1 cellular context compared by ENCODE assay signal in genomic region chr5:137819768-137820167, GRCh38.
TF ChIP-seq lines count a peak whose summit lies in the region.

No MANE protein-coding gene starts in this region.

TF ChIP-seq in A549, 52 proteins besides CTCF, POLR2A, EP300 and RAD21 (continued from another document):
- TF ChIP-seq MAZ (IDR thresholded peaks at IDR 0.05; ENCODE audit: borderline replicate concordance, low read depth, low read length) = no peak
- no peak for TF ChIP-seq BHLHE40 (IDR thresholded peaks at IDR 0.05; ENCODE audit: low read depth, low read length)
- no peak for TF ChIP-seq HES2 (IDR thresholded peaks at IDR 0.05)
- no peak for TF ChIP-seq KDM1A (IDR thresholded peaks at IDR 0.05; ENCODE audit: low read depth)
- TF ChIP-seq ZSCAN20 (CRISPR knock-in tag; IDR thresholded peaks at IDR 0.05) = no peak
- no peak for TF ChIP-seq PHF8 (IDR thresholded peaks at IDR 0.05; ENCODE audit: borderline replicate concordance, low read depth)
- no peak for TF ChIP-seq CBX2 (IDR thresholded peaks at IDR 0.05; ENCODE audit: borderline replicate concordance, low read depth)
- no peak for TF ChIP-seq RARB (CRISPR knock-in tag; IDR thresholded peaks at IDR 0.05)
- no peak for TF ChIP-seq JUN (IDR thresholded peaks at IDR 0.05)
- TF ChIP-seq E2F6 (IDR thresholded peaks at IDR 0.05; ENCODE audit: borderline replicate concordance, low read depth) = no peak
- no peak for TF ChIP-seq ZNF302 (CRISPR knock-in tag; IDR thresholded peaks at IDR 0.05)
- TF ChIP-seq ESRRA (IDR thresholded peaks at IDR 0.05; ENCODE audit: borderline replicate concordance, low read length) = no peak
- no peak for TF ChIP-seq REST (IDR thresholded peaks at IDR 0.05)
- no peak for TF ChIP-seq RFX5 (IDR thresholded peaks at IDR 0.05)
- TF ChIP-seq PBX3 (IDR thresholded peaks at IDR 0.05) = no peak
